10 cellular contexts compared by ENCODE assay signal in genomic region chr2:131094655-131095281, GRCh38. TPM values are rescaled to one million over a fixed set of nuclear protein-coding genes. Genes with fewer than 3 reads are reported as not detected.
DNase-seq lines count a peak whose midpoint lies in the region; ATAC-seq, FAIRE-seq and TF ChIP-seq lines count a peak whose summit lies in the region.
"Had no signal": no experiment of that assay in that cellular context is flagged by ENCODE, and none has a peak within 500 bp of the region (broad histone marks: within the 10 kb centered on the region; RNA-seq: fewer than 3 reads in every experiment).

No MANE protein-coding gene starts in this region.

- H3K36me3 Mint-ChIP-seq in activated T-cell treated with anti-CD3 and anti-CD28 coated beads, Interleukin-2, amount 50 U/mL, for 24 hours (ENCODE audit: low read depth), result peaks cover 25% of the 10 kb centered on the region

- H3K4me3 Mint-ChIP-seq in activated T-cell treated with anti-CD3 and anti-CD28 coated beads, Interleukin-2, amount 50 U/mL, for 24 hours, result peak overlapping the region; percentile 91

- H3K4me1 ChIP-seq in OCI-LY3 (ENCODE audit: low read length), result peaks cover 19% of the 10 kb centered on the region
- peaks cover 10% of the 10 kb centered on the region for H3K4me1 ChIP-seq in endothelial cell of umbilical vein (ENCODE audit: control insufficient read depth, extremely low read depth, insufficient read depth, low read length)
- no peaks in the 10 kb centered on the region for H3K4me1 ChIP-seq in smooth muscle cell (ENCODE audit: low read depth)
- H3K4me1 ChIP-seq in sigmoid colon, result peaks cover 0 to 23% (median 18%) of the 10 kb centered on the region in 4 donors

- TF ChIP-seq CTCF in OCI-LY3 (IDR thresholded peaks at IDR 0.05; ENCODE audit: low read depth, low read length) (no peak), endothelial cell of umbilical vein (IDR thresholded peaks at IDR 0.05; ENCODE audit: extremely low read depth in 1 of 2, insufficient read depth in 1 of 2, low read depth in 1 of 2, low read length in 2 of 2) (no peak), smooth muscle cell (IDR thresholded peaks at IDR 0.05; ENCODE audit: borderline replicate concordance, insufficient read depth, poor library complexity, severe bottlenecking) (no peak), sigmoid colon (IDR thresholded peaks at IDR 0.05) (no peak)

- H3F3A ChIP-seq in smooth muscle cell (ENCODE audit: low read depth), result peaks cover 5% of the 10 kb centered on the region

- intact Hi-C loops in endothelial cell of umbilical vein (cut with micrococcal nuclease), result loop anchor here (10.0 kb wide), 1 partner anchor 750 kb away; the partner anchor contains the start of gene IMP4
- intact Hi-C loops in sigmoid colon (cut with DNase I), result loop anchor here (1.0 kb wide), 1 partner anchor 11 kb away; the partner anchor contains the start of gene PLEKHB2

- H3K4me1 Mint-ChIP-seq in activated T-cell treated with anti-CD3 and anti-CD28 coated beads, Interleukin-2, amount 50 U/mL, for 24 hours (ENCODE audit: low read depth), result peaks cover 19% of the 10 kb centered on the region
- H3K4me1 Mint-ChIP-seq: GM23338 had no signal

- peak; percentile 28 for FAIRE-seq in endothelial cell of umbilical vein (lab: Jason Lieb, UNC)

- TF ChIP-seq EP300 in sigmoid colon (IDR thresholded peaks at IDR 0.05), result no peak

- POLR2A ChIA-PET in endothelial cell of umbilical vein (lab: Charles Lee), result no interaction called here

- H3K9me3 ChIP-seq in OCI-LY3 (ENCODE audit: insufficient read depth, low read length), result no peaks in the 10 kb centered on the region
- no peaks in the 10 kb centered on the region for H3K9me3 ChIP-seq in endothelial cell of umbilical vein (replicated peaks; ENCODE audit: control insufficient read depth, insufficient read depth, low read length)
- H3K9me3 ChIP-seq in smooth muscle cell (replicated peaks; ENCODE audit: low read depth), result no peaks in the 10 kb centered on the region
- H3K9me3 ChIP-seq in sigmoid colon, result no peaks in the 10 kb centered on the region

- no peak for ATAC-seq in HG02870 (IDR thresholded peaks at IDR 0.05; ENCODE audit: unreplicated experiment)

- CTCF ChIA-PET in endothelial cell of umbilical vein (lab: Charles Lee), result interaction anchor here (2.1 kb wide), 1 partner anchor 9 kb away, joined by 5 read pairs; no protein-coding TSS in a partner anchor

- DNase-seq in activated T-cell treated with anti-CD3 and anti-CD28 coated beads, Interleukin-2, amount 50 U/mL, for 24 hours, result no peak
- no peak for DNase-seq in activated T-cell treated with anti-CD3 and anti-CD28 coated beads, Interleukin-2, amount 50 U/mL, for 48 hours
- DNase-seq in endothelial cell of umbilical vein (ENCODE audit: low read depth, low spot score), result no peak
- no peak for DNase-seq in smooth muscle cell (lab: John Stamatoyannopoulos, UW; ENCODE audit: unreplicated experiment)
- no peak for DNase-seq in sigmoid colon
- DNase-seq in islet precursor cell, result no peak
- DNase-seq: NCI-H2171 had no signal

- H3K36me3 ChIP-seq in OCI-LY3 (replicated peaks; ENCODE audit: low read depth, low read length) (peaks cover 3% of the 10 kb centered on the region), endothelial cell of umbilical vein (ENCODE audit: control insufficient read depth in 2 of 2, extremely low read depth in 1 of 2, insufficient read depth in 2 of 2, low read length in 2 of 2) (no peaks in the 10 kb centered on the region), smooth muscle cell (ENCODE audit: low read depth) (no peaks in the 10 kb centered on the region), sigmoid colon (no peaks in the 10 kb centered on the region)

- peak overlapping the region; percentile 88 for H3K4me2 ChIP-seq in OCI-LY3 (ENCODE audit: low read length)
- no peak overlapping the region for H3K4me2 ChIP-seq in endothelial cell of umbilical vein (ENCODE audit: insufficient read depth, low read length)
- H3K4me2 ChIP-seq in smooth muscle cell, result peak overlapping the region; percentile 96

- no peaks in the 10 kb centered on the region for H3K9me3 Mint-ChIP-seq in activated T-cell treated with anti-CD3 and anti-CD28 coated beads, Interleukin-2, amount 50 U/mL, for 24 hours
- H3K9me3 Mint-ChIP-seq: GM23338 had no signal

- H2AFZ ChIP-seq in OCI-LY3 (ENCODE audit: low read depth, low read length) (no peak overlapping the region), endothelial cell of umbilical vein (ENCODE audit: low read depth, low read length) (no peak overlapping the region), smooth muscle cell (ENCODE audit: low read depth) (no peak overlapping the region)

- H3K79me2 ChIP-seq in OCI-LY3 (ENCODE audit: low read length) (peaks cover 34% of the 10 kb centered on the region), endothelial cell of umbilical vein (ENCODE audit: control insufficient read depth, insufficient read depth, low read length) (peaks cover 34% of the 10 kb centered on the region), smooth muscle cell (ENCODE audit: low read depth) (peaks cover 31% of the 10 kb centered on the region)

- BruUV-seq in endothelial cell of umbilical vein (replicated peaks; lab: Mats Ljungman, UMichigan), result no TSS peak

- TF ChIP-seq POLR2A in endothelial cell of umbilical vein (IDR thresholded peaks at IDR 0.05; ENCODE audit: low read depth, low read length) (no peak), sigmoid colon (IDR thresholded peaks at IDR 0.05) (no peak)

- H3K27me3 ChIP-seq in OCI-LY3 (ENCODE audit: low read depth, low read length), result no peaks in the 10 kb centered on the region
- H3K27me3 ChIP-seq in endothelial cell of umbilical vein (ENCODE audit: control insufficient read depth in 2 of 2, insufficient read depth in 2 of 2, low read length in 2 of 2), result no peaks in the 10 kb centered on the region
- no peaks in the 10 kb centered on the region for H3K27me3 ChIP-seq in smooth muscle cell (ENCODE audit: low read depth)
- H3K27me3 ChIP-seq in sigmoid colon, result no peaks in the 10 kb centered on the region

- no peak overlapping the region for H3K27ac Mint-ChIP-seq in activated T-cell treated with anti-CD3 and anti-CD28 coated beads, Interleukin-2, amount 50 U/mL, for 24 hours

- H4K20me1 ChIP-seq in OCI-LY3 (ENCODE audit: insufficient read depth, low read length) (peaks cover 16% of the 10 kb centered on the region), endothelial cell of umbilical vein (replicated peaks; ENCODE audit: control insufficient read depth, extremely low read depth, insufficient read depth, low read length) (peaks cover 3% of the 10 kb centered on the region), smooth muscle cell (ENCODE audit: low read depth) (peaks cover 27% of the 10 kb centered on the region)

- H3K27ac ChIP-seq in OCI-LY3 (ENCODE audit: low read length) (no peak overlapping the region), endothelial cell of umbilical vein (ENCODE audit: insufficient read depth, low read depth, low read length) (no peak overlapping the region), smooth muscle cell (ENCODE audit: low read depth) (peak overlapping the region; percentile 84), sigmoid colon (no peak overlapping the region)

- 85% methylated on average over 9 of the region's 9 CpGs for WGBS in smooth muscle cell (ENCODE audit: low lambda C conversion rate)
- WGBS in sigmoid colon, 2 donors, result 51 to 75% methylated on average over 9 of the region's 9 CpGs

- no peak overlapping the region for H3K9ac ChIP-seq in OCI-LY3 (ENCODE audit: low read length)
- no peak overlapping the region for H3K9ac ChIP-seq in endothelial cell of umbilical vein (replicated peaks; ENCODE audit: extremely low read depth, insufficient read depth, low read length)
- H3K9ac ChIP-seq in smooth muscle cell (ENCODE audit: low read depth), result no peak overlapping the region

- H3K27me3 Mint-ChIP-seq in activated T-cell treated with anti-CD3 and anti-CD28 coated beads, Interleukin-2, amount 50 U/mL, for 24 hours, result no peaks in the 10 kb centered on the region

- H3K4me3 ChIP-seq in OCI-LY3 (ENCODE audit: low read length) (peak overlapping the region; percentile 16; the same call in 1 of the 2 replicates), endothelial cell of umbilical vein (replicated peaks in 1 of 3; ENCODE audit: insufficient read depth in 1 of 3, low read depth in 1 of 3, low read length in 3 of 3) (no peak overlapping the region), smooth muscle cell (peak overlapping the region; percentile 98), sigmoid colon (no peak overlapping the region)

- H3K9me1 ChIP-seq in endothelial cell of umbilical vein (replicated peaks; ENCODE audit: control insufficient read depth, extremely low read depth, insufficient read depth, low read length), result no peaks in the 10 kb centered on the region

- dilution Hi-C loops in endothelial cell of umbilical vein (cut with MboI; ENCODE audit: extremely low pct_ligation_motif_present, low sequenced_read_pairs), result no loop called here

TF ChIP-seq in endothelial cell of umbilical vein, 7 proteins besides CTCF, POLR2A, EP300 and RAD21 (continues in another document):
- TF ChIP-seq FOS (IDR thresholded peaks at IDR 0.05; ENCODE audit: borderline replicate concordance, insufficient read depth, low read length), result no peak

RNA-seq across cellular contexts. Expression of gene FAM168B, which starts 1.5 kb away (rescaled TPM):
- total RNA-seq in endothelial cell of umbilical vein (107 and 109 TPM in 2 replicates), smooth muscle cell (113 and 117 TPM in 2 replicates), sigmoid colon (100 to 1,000 TPM; 125 to 153 (median 136) TPM)
- polyA plus RNA-seq in endothelial cell of umbilical vein (183 and 185 TPM in 2 replicates), smooth muscle cell (46.6 and 54.1 TPM in 2 replicates), sigmoid colon (10 to 100 TPM; 29.1 to 54.7 (median 30.0) TPM)
- polyA plus RNA-seq in endothelial cell of umbilical vein (2011; cell fraction: cytosol; rRNA removed), result 83.0 and 99.0 TPM in 2 replicates
- 78.3 and 80.9 TPM in 2 replicates for polyA plus RNA-seq in endothelial cell of umbilical vein (2011; cell fraction: nucleus; rRNA removed)
- 77.2 and 80.8 TPM in 2 replicates for polyA plus RNA-seq in endothelial cell of umbilical vein (2012)
- 123 and 146 TPM in 2 replicates for polyA minus RNA-seq in endothelial cell of umbilical vein
- 58.7 TPM for polyA minus RNA-seq in endothelial cell of umbilical vein (2011; cell fraction: cytosol; rRNA and poly(A)+ RNA removed)
- 40.8 and 46.9 TPM in 2 replicates for polyA minus RNA-seq in endothelial cell of umbilical vein (2011; cell fraction: nucleus; rRNA and poly(A)+ RNA removed)

RNA-seq across cellular contexts. Expression of gene PLEKHB2, which starts 10.4 kb away (rescaled TPM):
- total RNA-seq in endothelial cell of umbilical vein (56.5 and 56.9 TPM in 2 replicates), smooth muscle cell (33.6 and 51.2 TPM in 2 replicates), sigmoid colon (10 to 100 TPM; 28.8 to 39.6 (median 33.7) TPM)
- polyA plus RNA-seq in endothelial cell of umbilical vein (46.3 and 56.8 TPM in 2 replicates), smooth muscle cell (25.7 and 32.5 TPM in 2 replicates), sigmoid colon (100 to 1,000 TPM in 1 of 3 donors, 10 to 100 TPM in 2; 59.3 to 160 (median 96.1) TPM)
- 47.4 and 51.4 TPM in 2 replicates for polyA plus RNA-seq in endothelial cell of umbilical vein (2011; cell fraction: cytosol; rRNA removed)
- 39.2 and 44.2 TPM in 2 replicates for polyA plus RNA-seq in endothelial cell of umbilical vein (2011; cell fraction: nucleus; rRNA removed)
- 68.8 and 69.9 TPM in 2 replicates for polyA plus RNA-seq in endothelial cell of umbilical vein (2012)
- polyA minus RNA-seq in endothelial cell of umbilical vein, result 99.9 and 103 TPM in 2 replicates
- 36.3 TPM for polyA minus RNA-seq in endothelial cell of umbilical vein (2011; cell fraction: cytosol; rRNA and poly(A)+ RNA removed)
- polyA minus RNA-seq in endothelial cell of umbilical vein (2011; cell fraction: nucleus; rRNA and poly(A)+ RNA removed), result 28.8 and 35.6 TPM in 2 replicates

Comparison
In these comparisons a context has a peak if more than half of its experiments do, and no peak if none do; other contexts are left out.
1. H3K4me3 ChIP-seq: peak in OCI-LY3 (single experiment) and smooth muscle cell (single experiment); none in endothelial cell of umbilical vein (0 of 3) and sigmoid colon (0 of 4).